In genomic region chr1:176670853-176671252, GRCh38 we compare ENCODE assay signal across 19 cellular contexts.
A peak's percentile ranks its signal among the peaks of the same experiment; 100 is the strongest.
DNase-seq lines count a peak whose midpoint lies in the region; ATAC-seq and TF ChIP-seq lines count a peak whose summit lies in the region.
"Had no signal": no experiment of that assay in that cellular context is flagged by ENCODE, and none has a peak within 500 bp of the region (broad histone marks: within the 10 kb centered on the region; RNA-seq: fewer than 3 reads in every experiment).

No MANE protein-coding gene starts in this region.

- no peaks in the 10 kb centered on the region for H3K27me3 Mint-ChIP-seq in activated CD4-positive, alpha-beta memory T cell treated with anti-CD3 and anti-CD28 coated beads, Interleukin-2, amount 10 ng/mL, durations not matched to agents 7 days and 5 days

- H3K9me3 ChIP-seq in Karpas-422 (ENCODE audit: low read length) (no peaks in the 10 kb centered on the region), WERI-Rb-1 (ENCODE audit: severe bottlenecking) (no peaks in the 10 kb centered on the region)
- H3K9me3 ChIP-seq: BLaER1 treated with 17β-estradiol and CSF1 and Interleukin-3, amounts not matched to agents 10 nM and 100 nM; HAP-1 had no signal

- POLR2A ChIA-PET in activated CD4-positive, alpha-beta memory T cell treated with anti-CD3 and anti-CD28 coated beads, Interleukin-2, amount 10 ng/mL, durations not matched to agents 7 days and 5 days (lab: Charles Lee) = no interaction called here

- no peaks in the 10 kb centered on the region for H4K20me1 ChIP-seq in Karpas-422 (ENCODE audit: insufficient read depth, low read depth, low read length)
- H4K20me1 ChIP-seq: BLaER1 treated with 17β-estradiol and CSF1 and Interleukin-3, amounts not matched to agents 10 nM and 100 nM had no signal

- H3K9ac ChIP-seq in Karpas-422 (ENCODE audit: low read length) = no peak overlapping the region
- H3K9ac ChIP-seq: BLaER1 treated with 17β-estradiol and CSF1 and Interleukin-3, amounts not matched to agents 10 nM and 100 nM had no signal

- H3K36me3 ChIP-seq in Karpas-422 (ENCODE audit: insufficient read depth, low read length) (no peaks in the 10 kb centered on the region), WERI-Rb-1 (no peaks in the 10 kb centered on the region)
- H3K36me3 ChIP-seq: BLaER1 treated with 17β-estradiol and CSF1 and Interleukin-3, amounts not matched to agents 10 nM and 100 nM; HAP-1 had no signal

- CTCF ChIA-PET in activated CD4-positive, alpha-beta memory T cell treated with anti-CD3 and anti-CD28 coated beads, Interleukin-2, amount 10 ng/mL, durations not matched to agents 7 days and 5 days (lab: Charles Lee) = no interaction called here

- no peaks in the 10 kb centered on the region for H3K79me2 ChIP-seq in Karpas-422 (ENCODE audit: low read length)

- H3K4me3 ChIP-seq in Karpas-422 (ENCODE audit: low read length) = no peak overlapping the region
- H3K4me3 ChIP-seq in WERI-Rb-1 (ENCODE audit: low read depth, low read length) = no peak overlapping the region
- H3K4me3 ChIP-seq: BLaER1 treated with 17β-estradiol and CSF1 and Interleukin-3, amounts not matched to agents 10 nM and 100 nM; HAP-1 had no signal

- H3K4me1 ChIP-seq in Karpas-422 (ENCODE audit: low read length) = no peaks in the 10 kb centered on the region
- H3K4me1 ChIP-seq: HAP-1 had no signal

- H3K27me3 ChIP-seq in Karpas-422 (ENCODE audit: low read length) = no peaks in the 10 kb centered on the region
- H3K27me3 ChIP-seq in WERI-Rb-1 (ENCODE audit: insufficient read depth, low read depth, severe bottlenecking) = no peaks in the 10 kb centered on the region
- H3K27me3 ChIP-seq: BLaER1 treated with 17β-estradiol and CSF1 and Interleukin-3, amounts not matched to agents 10 nM and 100 nM had no signal

- peak; percentile 25 for DNase-seq in DMS53 treated with DMSO at 0.1 percent for 48 hours (lab: John Stamatoyannopoulos, UW; ENCODE audit: unreplicated experiment)
- DNase-seq in Karpas-422 = peak; percentile 41
- no peak for DNase-seq in WERI-Rb-1
- DNase-seq in kidney tubule cell (ENCODE audit: low spot score) = peak; percentile 5
- no peak for DNase-seq in ecto neural progenitor cell (ENCODE audit: low spot score)
- no peak for DNase-seq in activated CD4-positive, alpha-beta memory T cell treated with anti-CD3 and anti-CD28 coated beads, Interleukin-2, amount 10 ng/mL, durations not matched to agents 7 days and 5 days
- no peak for DNase-seq in stimulated activated CD4-positive, alpha-beta T cell treated with anti-CD3 and anti-CD28 coated beads, Interleukin-12 subunit alpha, Interleukin-12 subunit beta, amount 100 ng/mL, for 4 hours
- DNase-seq: DND-41, IMR-90, Kasumi-1, MM.1S, NCI-H1092 treated with DMSO at 0.1 percent for 48 hours, NCI-H146, NCI-H2029 treated with DMSO at 0.1 percent for 48 hours, SW 1271 had no signal

- no peak overlapping the region for H3K4me3 Mint-ChIP-seq in activated CD4-positive, alpha-beta memory T cell treated with anti-CD3 and anti-CD28 coated beads, Interleukin-2, amount 10 ng/mL, durations not matched to agents 7 days and 5 days

- no peaks in the 10 kb centered on the region for H3K4me1 Mint-ChIP-seq in activated CD4-positive, alpha-beta memory T cell treated with anti-CD3 and anti-CD28 coated beads, Interleukin-2, amount 10 ng/mL, durations not matched to agents 7 days and 5 days

- no peak for ATAC-seq in GM21390 (IDR thresholded peaks at IDR 0.05; ENCODE audit: unreplicated experiment)
- ATAC-seq: Panc1 had no signal

- H3K9me3 Mint-ChIP-seq in activated CD4-positive, alpha-beta memory T cell treated with anti-CD3 and anti-CD28 coated beads, Interleukin-2, amount 10 ng/mL, durations not matched to agents 7 days and 5 days = peaks cover 2% of the 10 kb centered on the region

- H3K27ac ChIP-seq in Karpas-422 (ENCODE audit: low read length) (no peak overlapping the region), WERI-Rb-1 (no peak overlapping the region)
- H3K27ac ChIP-seq: BLaER1 treated with 17β-estradiol and CSF1 and Interleukin-3, amounts not matched to agents 10 nM and 100 nM had no signal

- H3K9me2 ChIP-seq in Karpas-422 (replicated peaks; ENCODE audit: insufficient read depth, low read length) = no peaks in the 10 kb centered on the region

- no peak overlapping the region for H2AFZ ChIP-seq in Karpas-422 (ENCODE audit: low read length)

- TF ChIP-seq CTCF in WERI-Rb-1 (IDR thresholded peaks at IDR 0.05; ENCODE audit: low read depth, low read length) = 0 out of 2 replicates have a peak, but pooled peaks have one; percentile 13

- no peaks in the 10 kb centered on the region for H3K36me3 Mint-ChIP-seq in activated CD4-positive, alpha-beta memory T cell treated with anti-CD3 and anti-CD28 coated beads, Interleukin-2, amount 10 ng/mL, durations not matched to agents 7 days and 5 days (ENCODE audit: low read depth)

- H3K4me2 ChIP-seq in Karpas-422 (ENCODE audit: low read depth, low read length, poor library complexity, severe bottlenecking) = no peak overlapping the region
- H3K4me2 ChIP-seq: BLaER1 treated with 17β-estradiol and CSF1 and Interleukin-3, amounts not matched to agents 10 nM and 100 nM had no signal

- no peak overlapping the region for H3K27ac Mint-ChIP-seq in activated CD4-positive, alpha-beta memory T cell treated with anti-CD3 and anti-CD28 coated beads, Interleukin-2, amount 10 ng/mL, durations not matched to agents 7 days and 5 days

Comparison
In these comparisons a context has a peak if more than half of its experiments do, and no peak if none do; other contexts are left out.
1. DNase-seq: peak in DMS53 treated with DMSO at 0.1 percent for 48 hours (single experiment), Karpas-422 (single experiment) and kidney tubule cell (single experiment); none in WERI-Rb-1 (single experiment), ecto neural progenitor cell (single experiment), activated CD4-positive, alpha-beta memory T cell treated with anti-CD3 and anti-CD28 coated beads, Interleukin-2, amount 10 ng/mL, durations not matched to agents 7 days and 5 days (single experiment) and stimulated activated CD4-positive, alpha-beta T cell treated with anti-CD3 and anti-CD28 coated beads, Interleukin-12 subunit alpha, Interleukin-12 subunit beta, amount 100 ng/mL, for 4 hours (single experiment).